Comparison of ENCODE assay signal across 8 cellular contexts in genomic region chr5:43038523-43038989, GRCh38. TPM values are rescaled to one million over a fixed set of nuclear protein-coding genes. Genes with fewer than 3 reads are reported as not detected.
DNase-seq lines count a peak whose midpoint lies in the region; ATAC-seq and TF ChIP-seq lines count a peak whose summit lies in the region.

No MANE protein-coding gene starts in this region.

- intact Hi-C loops in ascending aorta (cut with DNase I): no loop called here

- peak overlapping the region; percentile 88; the same call in 1 of the 2 replicates for H3K9ac ChIP-seq in MM.1S (ENCODE audit: low read length)

- CTCF ChIA-PET in AG04449 (lab: Yijun Ruan, JAX): interaction anchor here (0.7 to 8.6 kb wide), 14 partner anchors 8 to 351 kb away, joined by 3 to 127 read pairs (median 8); no protein-coding TSS in a partner anchor

- H3F3A ChIP-seq in MM.1S (ENCODE audit: insufficient read depth, low read length): peaks cover 65% of the 10 kb centered on the region

- H3K27ac ChIP-seq in MM.1S (ENCODE audit: low read length) (peak overlapping the region; percentile 87), ascending aorta (peak overlapping the region in 1 of 2 donors; percentile 21)

- no peak for ATAC-seq in GM21528 (IDR thresholded peaks at IDR 0.05; ENCODE audit: low FRiP score, unreplicated experiment)
- no peak for ATAC-seq in GM19455 (IDR thresholded peaks at IDR 0.05; ENCODE audit: unreplicated experiment)

- H3K4me1 ChIP-seq in MM.1S (ENCODE audit: low read length): peaks cover 9% of the 10 kb centered on the region
- no peaks in the 10 kb centered on the region for H3K4me1 ChIP-seq in ascending aorta
- H3K4me1 ChIP-seq in mononuclear cell (ENCODE audit: insufficient read depth, low read length): peaks cover 50% of the 10 kb centered on the region

- DNase-seq in AG04449 (ENCODE audit: low read depth, low spot score) (no peak), MM.1S (peak; percentile 79), ascending aorta (ENCODE audit: low spot score in 2 of 2) (no peak), GM13977 (ENCODE audit: low spot score) (no peak), putamen (ENCODE audit: low spot score) (no peak)

- POLR2A ChIA-PET in AG04449 (lab: Yijun Ruan, JAX): interaction anchor here (0.6 to 2.9 kb wide), 6 partner anchors 20 to 130 kb away, joined by 3 to 24 read pairs (median 3); no protein-coding TSS in a partner anchor

- TF ChIP-seq CTCF in AG04449 (IDR thresholded peaks at IDR 0.05; ENCODE audit: insufficient read depth, low read length, missing control alignments) (no peak), MM.1S (IDR thresholded peaks at IDR 0.05; ENCODE audit: low read length) (no peak), ascending aorta (IDR thresholded peaks at IDR 0.05) (no peak), GM13977 (IDR thresholded peaks at IDR 0.05; ENCODE audit: extremely low read depth, insufficient read depth, missing control alignments) (no peak)

- H3K36me3 ChIP-seq in MM.1S (replicated peaks; ENCODE audit: insufficient read depth, low read length): no peaks in the 10 kb centered on the region
- H3K36me3 ChIP-seq in ascending aorta: no peaks in the 10 kb centered on the region

- peak overlapping the region; percentile 62 for H2AFZ ChIP-seq in MM.1S (ENCODE audit: low read length)

- no peaks in the 10 kb centered on the region for H3K9me3 ChIP-seq in MM.1S (replicated peaks; ENCODE audit: insufficient read depth, low read length)
- peaks cover 7 to 8% of the 10 kb centered on the region in 2 donors for H3K9me3 ChIP-seq in ascending aorta
- no peaks in the 10 kb centered on the region for H3K9me3 ChIP-seq in mononuclear cell (ENCODE audit: low read depth, low read length)

- peak overlapping the region; percentile 78 for H3K4me2 ChIP-seq in MM.1S (ENCODE audit: low read depth, low read length)

- in situ Hi-C loops in GM13977 (cut with MboI; ENCODE audit: low pct_unique_long_range_greater_than_20kb, low sequenced_read_pairs, unreplicated experiment): no loop called here

- no peaks in the 10 kb centered on the region for H4K20me1 ChIP-seq in MM.1S (ENCODE audit: insufficient read depth, low read length)

- no peaks in the 10 kb centered on the region for H3K9me2 ChIP-seq in MM.1S (replicated peaks; ENCODE audit: insufficient read depth, low read length)

- H3K27me3 ChIP-seq in MM.1S (replicated peaks; ENCODE audit: insufficient read depth, low read length) (no peaks in the 10 kb centered on the region), ascending aorta (no peaks in the 10 kb centered on the region), mononuclear cell (ENCODE audit: insufficient read depth, low read length) (no peaks in the 10 kb centered on the region)

- H3K79me2 ChIP-seq in MM.1S (ENCODE audit: low read length): no peaks in the 10 kb centered on the region

- H3K4me3 ChIP-seq in AG04449 (ENCODE audit: low read depth, low read length) (peak overlapping the region; percentile 49), MM.1S (ENCODE audit: low read length) (peak overlapping the region; percentile 69), ascending aorta (peak overlapping the region; percentile 32 to 52), mononuclear cell (ENCODE audit: low read length) (peak overlapping the region; percentile 70)

RNA-seq across cellular contexts. Expression of gene ANXA2R, which starts 1.6 kb away (rescaled TPM):
- total RNA-seq in ascending aorta: 5.1 TPM
- 31.4 TPM for total RNA-seq in mononuclear cell
